Comparison of ENCODE assay signal across 8 cellular contexts in genomic region chr9:136799854-136800657, GRCh38. TPM values are rescaled to one million over a fixed set of nuclear protein-coding genes. Genes with fewer than 3 reads are reported as not detected.
DNase-seq lines count a peak whose midpoint lies in the region; ATAC-seq and TF ChIP-seq lines count a peak whose summit lies in the region.

No MANE protein-coding gene starts in this region.

- no peak overlapping the region for H3K27ac ChIP-seq in left lung

- no peaks in the 10 kb centered on the region for H3K9me3 Mint-ChIP-seq in Calu3 (ENCODE audit: low read depth, unreplicated experiment)
- no peaks in the 10 kb centered on the region for H3K9me3 Mint-ChIP-seq in chondrocyte (ENCODE audit: low read depth)

- CTCF ChIA-PET in Calu3 (lab: Charles Lee): interaction anchor here (0.6 to 1.4 kb wide), 4 partner anchors 9 to 42 kb away, joined by 3 to 5 read pairs (median 4); partner anchors contain the start of gene AJM1

- peak; percentile 82 for DNase-seq in Calu3
- DNase-seq in NCI-H524 treated with DMSO at 0.1 percent for 48 hours (lab: John Stamatoyannopoulos, UW): peak; percentile 73
- DNase-seq in activated CD4-positive, alpha-beta T cell treated with anti-CD3 and anti-CD28 coated beads for 4 hours: peak; percentile 94
- DNase-seq in chondrocyte (ENCODE audit: low spot score): peak; percentile 84
- DNase-seq in left lung: peak; percentile 86 to 94
- peak; percentile 80 to 92 for DNase-seq in stimulated activated CD4-positive, alpha-beta T cell treated with anti-CD3 and anti-CD28 coated beads, Interleukin-2, amount 100 ng/mL, for 48 hours

- TF ChIP-seq CTCF in Calu3 (IDR thresholded peaks at IDR 0.05; ENCODE audit: unreplicated experiment) (no peak), chondrocyte (IDR thresholded peaks at IDR 0.05) (no peak), left lung (IDR thresholded peaks at IDR 0.05) (no peak)

- peaks cover 12% of the 10 kb centered on the region for H3K27me3 Mint-ChIP-seq in Calu3 (ENCODE audit: unreplicated experiment)
- peaks cover 17% of the 10 kb centered on the region for H3K27me3 Mint-ChIP-seq in chondrocyte (ENCODE audit: low read depth)

- ATAC-seq in HG03103 (IDR thresholded peaks at IDR 0.05; ENCODE audit: low read depth, unreplicated experiment): peak; percentile 44
- peak; percentile 85 for ATAC-seq in left lung
- ATAC-seq in GM18868 (IDR thresholded peaks at IDR 0.05; ENCODE audit: unreplicated experiment): no peak

- BruUV-seq in Calu3 (replicated peaks; lab: Mats Ljungman, UMichigan): no TSS peak

- peaks cover 22% of the 10 kb centered on the region for H3K36me3 Mint-ChIP-seq in Calu3 (ENCODE audit: insufficient read depth, unreplicated experiment)
- H3K36me3 Mint-ChIP-seq in chondrocyte (ENCODE audit: low read depth): peaks cover 5% of the 10 kb centered on the region

- peaks cover 17 to 40% of the 10 kb centered on the region in 2 donors for H3K4me1 ChIP-seq in left lung

- H3K36me3 ChIP-seq in left lung: no peaks in the 10 kb centered on the region

- H3K27me3 ChIP-seq in left lung: peaks cover 26 to 72% of the 10 kb centered on the region in 2 donors

- H3K4me1 Mint-ChIP-seq in Calu3 (ENCODE audit: low read depth, unreplicated experiment): no peaks in the 10 kb centered on the region
- peaks cover 28% of the 10 kb centered on the region for H3K4me1 Mint-ChIP-seq in chondrocyte (ENCODE audit: low read depth)

- peak overlapping the region; percentile 10 to 36 for H3K4me3 ChIP-seq in left lung

- intact Hi-C loops in Calu3 (cut with micrococcal nuclease; ENCODE audit: unreplicated experiment): no loop called here
- intact Hi-C loops in left lung (cut with DNase I): no loop called here

- no peaks in the 10 kb centered on the region for H3K9me3 ChIP-seq in left lung

- H3K27ac Mint-ChIP-seq in Calu3 (ENCODE audit: unreplicated experiment) (no peak overlapping the region), chondrocyte (ENCODE audit: unreplicated experiment) (no peak overlapping the region)

- H3K4me3 Mint-ChIP-seq in Calu3 (ENCODE audit: low read depth, unreplicated experiment) (peak overlapping the region; percentile 63), chondrocyte (ENCODE audit: unreplicated experiment) (peak overlapping the region; percentile 68)

RNA-seq across cellular contexts. Expression of gene CCDC183, which starts 3.9 kb away (rescaled TPM):
- total RNA-seq in Calu3 (2022): 0.38 TPM in 1 of 2 replicates, not detected in the other
- 0.62 to 1.5 TPM (median 1.4 TPM) in 3 replicates for total RNA-seq in chondrocyte
- total RNA-seq in left lung: under 1 TPM in 1 of 2 donors, not detected in 1; 0.44 TPM

RNA-seq across cellular contexts. Expression of gene RABL6, which starts 7.7 kb away (rescaled TPM):
- total RNA-seq in Calu3 (2022) (68.9 and 72.4 TPM in 2 replicates), chondrocyte (61.5 to 71.8 TPM (median 62.2 TPM) in 3 replicates), left lung (10 to 100 TPM; 75.9 to 80.8 TPM)

RNA-seq across cellular contexts. Expression of gene TMEM141, which starts 8.9 kb away (rescaled TPM):
- 64.1 and 75.8 TPM in 2 replicates for total RNA-seq in Calu3 (2022)
- total RNA-seq in chondrocyte: 31.2 to 40.0 TPM (median 32.5 TPM) in 3 replicates
- 10 to 100 TPM; 74.3 to 76.6 TPM for total RNA-seq in left lung

RNA-seq across cellular contexts. Expression of gene LCN15, which starts 35.7 kb away (rescaled TPM):
- not detected in 2 replicates for total RNA-seq in Calu3 (2022)
- total RNA-seq in chondrocyte: not detected in 3 replicates
- total RNA-seq in left lung: not detected

RNA-seq across cellular contexts. Expression of gene LCN8, which starts 42.0 kb away (rescaled TPM):
- not detected in 2 replicates for total RNA-seq in Calu3 (2022)
- total RNA-seq in chondrocyte: not detected in 3 replicates
- not detected for total RNA-seq in left lung
